1 cellular context compared by ENCODE assay signal in genomic region chr5:139745800-139746690, GRCh38.
TF ChIP-seq lines count a peak whose summit lies in the region.

No MANE protein-coding gene starts in this region.

TF ChIP-seq in WTC11, 78 proteins besides CTCF, POLR2A, EP300 and RAD21 (continued from another document and continues in another):
- TF ChIP-seq, protein P1, sequence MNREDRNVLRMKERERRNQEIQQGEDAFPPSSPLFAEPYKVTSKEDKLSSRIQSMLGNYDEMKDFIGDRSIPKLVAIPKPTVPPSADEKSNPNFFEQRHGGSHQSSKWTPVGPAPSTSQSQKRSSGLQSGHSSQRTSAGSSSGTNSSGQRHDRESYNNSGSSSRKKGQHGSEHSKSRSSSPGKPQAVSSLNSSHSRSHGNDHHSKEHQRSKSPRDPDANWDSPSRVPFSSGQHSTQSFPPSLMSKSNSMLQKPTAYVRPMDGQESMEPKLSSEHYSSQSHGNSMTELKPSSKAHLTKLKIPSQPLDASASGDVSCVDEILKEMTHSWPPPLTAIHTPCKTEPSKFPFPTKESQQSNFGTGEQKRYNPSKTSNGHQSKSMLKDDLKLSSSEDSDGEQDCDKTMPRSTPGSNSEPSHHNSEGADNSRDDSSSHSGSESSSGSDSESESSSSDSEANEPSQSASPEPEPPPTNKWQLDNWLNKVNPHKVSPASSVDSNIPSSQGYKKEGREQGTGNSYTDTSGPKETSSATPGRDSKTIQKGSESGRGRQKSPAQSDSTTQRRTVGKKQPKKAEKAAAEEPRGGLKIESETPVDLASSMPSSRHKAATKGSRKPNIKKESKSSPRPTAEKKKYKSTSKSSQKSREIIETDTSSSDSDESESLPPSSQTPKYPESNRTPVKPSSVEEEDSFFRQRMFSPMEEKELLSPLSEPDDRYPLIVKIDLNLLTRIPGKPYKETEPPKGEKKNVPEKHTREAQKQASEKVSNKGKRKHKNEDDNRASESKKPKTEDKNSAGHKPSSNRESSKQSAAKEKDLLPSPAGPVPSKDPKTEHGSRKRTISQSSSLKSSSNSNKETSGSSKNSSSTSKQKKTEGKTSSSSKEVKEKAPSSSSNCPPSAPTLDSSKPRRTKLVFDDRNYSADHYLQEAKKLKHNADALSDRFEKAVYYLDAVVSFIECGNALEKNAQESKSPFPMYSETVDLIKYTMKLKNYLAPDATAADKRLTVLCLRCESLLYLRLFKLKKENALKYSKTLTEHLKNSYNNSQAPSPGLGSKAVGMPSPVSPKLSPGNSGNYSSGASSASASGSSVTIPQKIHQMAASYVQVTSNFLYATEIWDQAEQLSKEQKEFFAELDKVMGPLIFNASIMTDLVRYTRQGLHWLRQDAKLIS (CRISPR knock-in tag; IDR thresholded peaks at IDR 0.05; ENCODE audit: borderline replicate concordance) = no peak
- TF ChIP-seq E2F5 (CRISPR knock-in tag; IDR thresholded peaks at IDR 0.05) (peak; percentile 45; the same call in 1 of the 2 replicates), GRHL2 (CRISPR knock-in tag; IDR thresholded peaks at IDR 0.05; ENCODE audit: insufficient replicate concordance, severe bottlenecking) (no peak), HMGXB4 (CRISPR knock-in tag; IDR thresholded peaks at IDR 0.05) (no peak), ATF1 (CRISPR knock-in tag; IDR thresholded peaks at IDR 0.05) (no peak), ZNF219 (CRISPR knock-in tag; IDR thresholded peaks at IDR 0.05; ENCODE audit: borderline replicate concordance) (no peak), FOXK1 (CRISPR knock-in tag; IDR thresholded peaks at IDR 0.05) (no peak), NFATC4 (CRISPR knock-in tag; IDR thresholded peaks at IDR 0.05) (no peak), PRRX2 (CRISPR knock-in tag; IDR thresholded peaks at IDR 0.05) (no peak), ZBTB21 (CRISPR knock-in tag; IDR thresholded peaks at IDR 0.05; ENCODE audit: borderline replicate concordance) (peak; percentile 54; the same call in 1 of the 2 replicates), CREB1 (CRISPR knock-in tag; IDR thresholded peaks at IDR 0.05) (no peak), ETV6 (CRISPR knock-in tag; IDR thresholded peaks at IDR 0.05) (no peak), CREM (CRISPR knock-in tag; IDR thresholded peaks at IDR 0.05) (no peak), HMGA2 (CRISPR knock-in tag; IDR thresholded peaks at IDR 0.05) (no peak), OVOL2 (CRISPR knock-in tag; IDR thresholded peaks at IDR 0.05; ENCODE audit: borderline replicate concordance) (no peak), TEAD4 (CRISPR knock-in tag; IDR thresholded peaks at IDR 0.05) (no peak), MYBL2 (CRISPR knock-in tag; IDR thresholded peaks at IDR 0.05) (peak; percentile 23; the same call in 1 of the 2 replicates), EMX1 (CRISPR knock-in tag; IDR thresholded peaks at IDR 0.05) (no peak), ESRRA (CRISPR knock-in tag; IDR thresholded peaks at IDR 0.05; ENCODE audit: borderline replicate concordance) (no peak), SP1 (CRISPR knock-in tag; conservative IDR thresholded peaks at IDR 0.05) (peak; percentile 44), SOX15 (CRISPR knock-in tag; IDR thresholded peaks at IDR 0.05) (no peak), FOXJ3 (CRISPR knock-in tag; IDR thresholded peaks at IDR 0.05; ENCODE audit: borderline replicate concordance) (no peak), ELF4 (CRISPR knock-in tag; IDR thresholded peaks at IDR 0.05; ENCODE audit: low read depth) (no peak), ZSCAN18 (CRISPR knock-in tag; IDR thresholded peaks at IDR 0.05) (no peak)
- TF ChIP-seq, protein P2, sequence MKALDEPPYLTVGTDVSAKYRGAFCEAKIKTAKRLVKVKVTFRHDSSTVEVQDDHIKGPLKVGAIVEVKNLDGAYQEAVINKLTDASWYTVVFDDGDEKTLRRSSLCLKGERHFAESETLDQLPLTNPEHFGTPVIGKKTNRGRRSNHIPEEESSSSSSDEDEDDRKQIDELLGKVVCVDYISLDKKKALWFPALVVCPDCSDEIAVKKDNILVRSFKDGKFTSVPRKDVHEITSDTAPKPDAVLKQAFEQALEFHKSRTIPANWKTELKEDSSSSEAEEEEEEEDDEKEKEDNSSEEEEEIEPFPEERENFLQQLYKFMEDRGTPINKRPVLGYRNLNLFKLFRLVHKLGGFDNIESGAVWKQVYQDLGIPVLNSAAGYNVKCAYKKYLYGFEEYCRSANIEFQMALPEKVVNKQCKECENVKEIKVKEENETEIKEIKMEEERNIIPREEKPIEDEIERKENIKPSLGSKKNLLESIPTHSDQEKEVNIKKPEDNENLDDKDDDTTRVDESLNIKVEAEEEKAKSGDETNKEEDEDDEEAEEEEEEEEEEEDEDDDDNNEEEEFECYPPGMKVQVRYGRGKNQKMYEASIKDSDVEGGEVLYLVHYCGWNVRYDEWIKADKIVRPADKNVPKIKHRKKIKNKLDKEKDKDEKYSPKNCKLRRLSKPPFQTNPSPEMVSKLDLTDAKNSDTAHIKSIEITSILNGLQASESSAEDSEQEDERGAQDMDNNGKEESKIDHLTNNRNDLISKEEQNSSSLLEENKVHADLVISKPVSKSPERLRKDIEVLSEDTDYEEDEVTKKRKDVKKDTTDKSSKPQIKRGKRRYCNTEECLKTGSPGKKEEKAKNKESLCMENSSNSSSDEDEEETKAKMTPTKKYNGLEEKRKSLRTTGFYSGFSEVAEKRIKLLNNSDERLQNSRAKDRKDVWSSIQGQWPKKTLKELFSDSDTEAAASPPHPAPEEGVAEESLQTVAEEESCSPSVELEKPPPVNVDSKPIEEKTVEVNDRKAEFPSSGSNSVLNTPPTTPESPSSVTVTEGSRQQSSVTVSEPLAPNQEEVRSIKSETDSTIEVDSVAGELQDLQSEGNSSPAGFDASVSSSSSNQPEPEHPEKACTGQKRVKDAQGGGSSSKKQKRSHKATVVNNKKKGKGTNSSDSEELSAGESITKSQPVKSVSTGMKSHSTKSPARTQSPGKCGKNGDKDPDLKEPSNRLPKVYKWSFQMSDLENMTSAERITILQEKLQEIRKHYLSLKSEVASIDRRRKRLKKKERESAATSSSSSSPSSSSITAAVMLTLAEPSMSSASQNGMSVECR (CRISPR knock-in tag; IDR thresholded peaks at IDR 0.05; ENCODE audit: borderline replicate concordance) = no peak
- TF ChIP-seq, protein P3, sequence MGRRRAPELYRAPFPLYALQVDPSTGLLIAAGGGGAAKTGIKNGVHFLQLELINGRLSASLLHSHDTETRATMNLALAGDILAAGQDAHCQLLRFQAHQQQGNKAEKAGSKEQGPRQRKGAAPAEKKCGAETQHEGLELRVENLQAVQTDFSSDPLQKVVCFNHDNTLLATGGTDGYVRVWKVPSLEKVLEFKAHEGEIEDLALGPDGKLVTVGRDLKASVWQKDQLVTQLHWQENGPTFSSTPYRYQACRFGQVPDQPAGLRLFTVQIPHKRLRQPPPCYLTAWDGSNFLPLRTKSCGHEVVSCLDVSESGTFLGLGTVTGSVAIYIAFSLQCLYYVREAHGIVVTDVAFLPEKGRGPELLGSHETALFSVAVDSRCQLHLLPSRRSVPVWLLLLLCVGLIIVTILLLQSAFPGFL (CRISPR knock-in tag; IDR thresholded peaks at IDR 0.05; ENCODE audit: borderline replicate concordance) = no peak
- TF ChIP-seq, protein P4, sequence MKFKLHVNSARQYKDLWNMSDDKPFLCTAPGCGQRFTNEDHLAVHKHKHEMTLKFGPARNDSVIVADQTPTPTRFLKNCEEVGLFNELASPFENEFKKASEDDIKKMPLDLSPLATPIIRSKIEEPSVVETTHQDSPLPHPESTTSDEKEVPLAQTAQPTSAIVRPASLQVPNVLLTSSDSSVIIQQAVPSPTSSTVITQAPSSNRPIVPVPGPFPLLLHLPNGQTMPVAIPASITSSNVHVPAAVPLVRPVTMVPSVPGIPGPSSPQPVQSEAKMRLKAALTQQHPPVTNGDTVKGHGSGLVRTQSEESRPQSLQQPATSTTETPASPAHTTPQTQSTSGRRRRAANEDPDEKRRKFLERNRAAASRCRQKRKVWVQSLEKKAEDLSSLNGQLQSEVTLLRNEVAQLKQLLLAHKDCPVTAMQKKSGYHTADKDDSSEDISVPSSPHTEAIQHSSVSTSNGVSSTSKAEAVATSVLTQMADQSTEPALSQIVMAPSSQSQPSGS (CRISPR knock-in tag; IDR thresholded peaks at IDR 0.05; ENCODE audit: borderline replicate concordance, low read depth) = no peak
- TF ChIP-seq, protein P5, sequence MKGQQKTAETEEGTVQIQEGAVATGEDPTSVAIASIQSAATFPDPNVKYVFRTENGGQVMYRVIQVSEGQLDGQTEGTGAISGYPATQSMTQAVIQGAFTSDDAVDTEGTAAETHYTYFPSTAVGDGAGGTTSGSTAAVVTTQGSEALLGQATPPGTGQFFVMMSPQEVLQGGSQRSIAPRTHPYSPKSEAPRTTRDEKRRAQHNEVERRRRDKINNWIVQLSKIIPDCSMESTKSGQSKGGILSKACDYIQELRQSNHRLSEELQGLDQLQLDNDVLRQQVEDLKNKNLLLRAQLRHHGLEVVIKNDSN (CRISPR knock-in tag; IDR thresholded peaks at IDR 0.05) = no peak; the same call in 1 of the 2 replicates
- TF ChIP-seq, protein P6, sequence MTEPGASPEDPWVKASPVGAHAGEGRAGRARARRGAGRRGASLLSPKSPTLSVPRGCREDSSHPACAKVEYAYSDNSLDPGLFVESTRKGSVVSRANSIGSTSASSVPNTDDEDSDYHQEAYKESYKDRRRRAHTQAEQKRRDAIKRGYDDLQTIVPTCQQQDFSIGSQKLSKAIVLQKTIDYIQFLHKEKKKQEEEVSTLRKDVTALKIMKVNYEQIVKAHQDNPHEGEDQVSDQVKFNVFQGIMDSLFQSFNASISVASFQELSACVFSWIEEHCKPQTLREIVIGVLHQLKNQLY (CRISPR knock-in tag; IDR thresholded peaks at IDR 0.05) = no peak
- TF ChIP-seq, protein P7, sequence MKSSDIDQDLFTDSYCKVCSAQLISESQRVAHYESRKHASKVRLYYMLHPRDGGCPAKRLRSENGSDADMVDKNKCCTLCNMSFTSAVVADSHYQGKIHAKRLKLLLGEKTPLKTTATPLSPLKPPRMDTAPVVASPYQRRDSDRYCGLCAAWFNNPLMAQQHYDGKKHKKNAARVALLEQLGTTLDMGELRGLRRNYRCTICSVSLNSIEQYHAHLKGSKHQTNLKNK (CRISPR knock-in tag; IDR thresholded peaks at IDR 0.05) = no peak
- TF ChIP-seq, protein P8, sequence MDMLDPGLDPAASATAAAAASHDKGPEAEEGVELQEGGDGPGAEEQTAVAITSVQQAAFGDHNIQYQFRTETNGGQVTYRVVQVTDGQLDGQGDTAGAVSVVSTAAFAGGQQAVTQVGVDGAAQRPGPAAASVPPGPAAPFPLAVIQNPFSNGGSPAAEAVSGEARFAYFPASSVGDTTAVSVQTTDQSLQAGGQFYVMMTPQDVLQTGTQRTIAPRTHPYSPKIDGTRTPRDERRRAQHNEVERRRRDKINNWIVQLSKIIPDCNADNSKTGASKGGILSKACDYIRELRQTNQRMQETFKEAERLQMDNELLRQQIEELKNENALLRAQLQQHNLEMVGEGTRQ (CRISPR knock-in tag; IDR thresholded peaks at IDR 0.05) = no peak
- TF ChIP-seq, protein P9, sequence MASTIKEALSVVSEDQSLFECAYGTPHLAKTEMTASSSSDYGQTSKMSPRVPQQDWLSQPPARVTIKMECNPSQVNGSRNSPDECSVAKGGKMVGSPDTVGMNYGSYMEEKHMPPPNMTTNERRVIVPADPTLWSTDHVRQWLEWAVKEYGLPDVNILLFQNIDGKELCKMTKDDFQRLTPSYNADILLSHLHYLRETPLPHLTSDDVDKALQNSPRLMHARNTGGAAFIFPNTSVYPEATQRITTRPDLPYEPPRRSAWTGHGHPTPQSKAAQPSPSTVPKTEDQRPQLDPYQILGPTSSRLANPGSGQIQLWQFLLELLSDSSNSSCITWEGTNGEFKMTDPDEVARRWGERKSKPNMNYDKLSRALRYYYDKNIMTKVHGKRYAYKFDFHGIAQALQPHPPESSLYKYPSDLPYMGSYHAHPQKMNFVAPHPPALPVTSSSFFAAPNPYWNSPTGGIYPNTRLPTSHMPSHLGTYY (CRISPR knock-in tag; IDR thresholded peaks at IDR 0.05) = no peak
- TF ChIP-seq, protein P10, sequence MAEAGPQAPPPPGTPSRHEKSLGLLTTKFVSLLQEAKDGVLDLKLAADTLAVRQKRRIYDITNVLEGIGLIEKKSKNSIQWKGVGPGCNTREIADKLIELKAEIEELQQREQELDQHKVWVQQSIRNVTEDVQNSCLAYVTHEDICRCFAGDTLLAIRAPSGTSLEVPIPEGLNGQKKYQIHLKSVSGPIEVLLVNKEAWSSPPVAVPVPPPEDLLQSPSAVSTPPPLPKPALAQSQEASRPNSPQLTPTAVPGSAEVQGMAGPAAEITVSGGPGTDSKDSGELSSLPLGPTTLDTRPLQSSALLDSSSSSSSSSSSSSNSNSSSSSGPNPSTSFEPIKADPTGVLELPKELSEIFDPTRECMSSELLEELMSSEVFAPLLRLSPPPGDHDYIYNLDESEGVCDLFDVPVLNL (CRISPR knock-in tag; IDR thresholded peaks at IDR 0.05; ENCODE audit: borderline replicate concordance, low read depth) = no peak
- TF ChIP-seq, protein P11, sequence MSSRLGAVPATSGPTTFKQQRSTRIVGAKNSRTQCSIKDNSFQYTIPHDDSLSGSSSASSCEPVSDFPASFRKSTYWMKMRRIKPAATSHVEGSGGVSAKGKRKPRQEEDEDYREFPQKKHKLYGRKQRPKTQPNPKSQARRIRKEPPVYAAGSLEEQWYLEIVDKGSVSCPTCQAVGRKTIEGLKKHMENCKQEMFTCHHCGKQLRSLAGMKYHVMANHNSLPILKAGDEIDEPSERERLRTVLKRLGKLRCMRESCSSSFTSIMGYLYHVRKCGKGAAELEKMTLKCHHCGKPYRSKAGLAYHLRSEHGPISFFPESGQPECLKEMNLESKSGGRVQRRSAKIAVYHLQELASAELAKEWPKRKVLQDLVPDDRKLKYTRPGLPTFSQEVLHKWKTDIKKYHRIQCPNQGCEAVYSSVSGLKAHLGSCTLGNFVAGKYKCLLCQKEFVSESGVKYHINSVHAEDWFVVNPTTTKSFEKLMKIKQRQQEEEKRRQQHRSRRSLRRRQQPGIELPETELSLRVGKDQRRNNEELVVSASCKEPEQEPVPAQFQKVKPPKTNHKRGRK (CRISPR knock-in tag; IDR thresholded peaks at IDR 0.05; ENCODE audit: borderline replicate concordance) = no peak
